8 cellular contexts compared by ENCODE assay signal in genomic region chr12:62793256-62794217, GRCh38.
DNase-seq lines count a peak whose midpoint lies in the region; ATAC-seq and TF ChIP-seq lines count a peak whose summit lies in the region.

No MANE protein-coding gene starts in this region.

- H3K79me1 ChIP-seq in mesendoderm (ENCODE audit: low read length), result peaks cover 3% of the 10 kb centered on the region

- WGBS in mesendoderm (ENCODE audit: extremely low coverage, insufficient coverage, low lambda C conversion rate), result no CpG with 5 or more reads among the region's 25 CpGs

- peak; percentile 79 for ATAC-seq in GM18517 (IDR thresholded peaks at IDR 0.05; ENCODE audit: unreplicated experiment)

- H2AK5ac ChIP-seq in mesendoderm (ENCODE audit: low read length), result no peak overlapping the region

- POLR2A ChIA-PET in A673 (lab: Charles Lee; ENCODE audit: low non-redundant PET), result no interaction called here

- peak overlapping the region; percentile 29 for H2BK15ac ChIP-seq in mesendoderm (replicated peaks; ENCODE audit: low read depth)

- no peak overlapping the region for H3K9ac ChIP-seq in endocrine pancreas (ENCODE audit: control insufficient read depth, insufficient read depth, low read length)
- H3K9ac ChIP-seq in mesendoderm (ENCODE audit: low read length), result peak overlapping the region; percentile 20

- H3K9me3 ChIP-seq in A673 (ENCODE audit: low read depth, low read length, poor library complexity, severe bottlenecking) (no peaks in the 10 kb centered on the region), endocrine pancreas (ENCODE audit: control insufficient read depth, low read length) (no peaks in the 10 kb centered on the region)

- BruUV-seq in A673 (replicated peaks; lab: Mats Ljungman, UMichigan), result no TSS peak

- peak overlapping the region; percentile 94 for H3K18ac ChIP-seq in mesendoderm (ENCODE audit: low read length)

- TF ChIP-seq CTCF in A673 (conservative IDR thresholded peaks at IDR 0.05; ENCODE audit: low read depth, low read length), result peak; percentile 92

- H3K4me1 ChIP-seq in A673 (ENCODE audit: insufficient read depth, low read length, poor library complexity, severe bottlenecking) (no peaks in the 10 kb centered on the region), endocrine pancreas (ENCODE audit: control insufficient read depth, insufficient read depth, low read length) (peaks cover 5% of the 10 kb centered on the region), mesendoderm (ENCODE audit: control insufficient read depth, low read depth, low read length) (no peaks in the 10 kb centered on the region)

- DNase-seq in A673 (ENCODE audit: low spot score) (peak; percentile 92), HPDE6-E6E7 (ENCODE audit: extremely low spot score) (peak; percentile 48), NCI-H82 treated with DMSO at 0.1 percent for 48 hours (lab: John Stamatoyannopoulos, UW; ENCODE audit: unreplicated experiment) (peak; percentile 98), mesendoderm (peak; percentile 92)
- DNase-seq in activated CD8-positive, alpha-beta memory T cell treated with anti-CD3 and anti-CD28 coated beads for 1 hour (ENCODE audit: extremely low read depth in 1 of 2, low read depth in 1 of 2), result peak; percentile 36 to 61
- peak; percentile 30 to 34 for DNase-seq in stimulated activated CD8-positive, alpha-beta memory T cell treated with anti-CD3 and anti-CD28 coated beads, Interleukin-15, amount 100 ng/mL, for 4 hours (ENCODE audit: low read depth in 2 of 2)

- H3K56ac ChIP-seq in mesendoderm (ENCODE audit: low read length), result peak overlapping the region; percentile 50

- H3K27me3 ChIP-seq in A673 (replicated peaks; ENCODE audit: insufficient read depth, low read depth, low read length, poor library complexity), result no peaks in the 10 kb centered on the region
- no peaks in the 10 kb centered on the region for H3K27me3 ChIP-seq in endocrine pancreas (ENCODE audit: control insufficient read depth, insufficient read depth, low read length)
- no peaks in the 10 kb centered on the region for H3K27me3 ChIP-seq in mesendoderm (ENCODE audit: insufficient read depth, low read length, poor library complexity)

- H2BK120ac ChIP-seq in mesendoderm (ENCODE audit: low read depth, low read length), result peak overlapping the region; percentile 94

- H2BK5ac ChIP-seq in mesendoderm (ENCODE audit: low read length), result peak overlapping the region; percentile 74

- H3K4me3 ChIP-seq in A673 (ENCODE audit: low read depth, low read length, poor library complexity, severe bottlenecking) (no peak overlapping the region), endocrine pancreas (ENCODE audit: control insufficient read depth, insufficient read depth, low read length) (peak overlapping the region; percentile 22), mesendoderm (ENCODE audit: low read length) (no peak overlapping the region)

- no peak overlapping the region for H4K5ac ChIP-seq in mesendoderm (ENCODE audit: low read length)

- H3K23ac ChIP-seq in mesendoderm (ENCODE audit: low read length), result no peak overlapping the region

- intact Hi-C loops in A673 (cut with micrococcal nuclease; ENCODE audit: unreplicated experiment), result loop anchor here (1.0 to 10.0 kb wide), 4 partner anchors 191 to 529 kb away; partner anchors contain the start of gene USP15

- no peaks in the 10 kb centered on the region for H3K79me2 ChIP-seq in mesendoderm (ENCODE audit: control insufficient read depth, insufficient read depth, low read length)

- peak overlapping the region; percentile 91 for H3K4ac ChIP-seq in mesendoderm (ENCODE audit: low read depth, low read length)

- H3K36me3 ChIP-seq in A673 (ENCODE audit: insufficient read depth, low read length, poor library complexity, severe bottlenecking) (no peaks in the 10 kb centered on the region), endocrine pancreas (ENCODE audit: control insufficient read depth, insufficient read depth, low read length) (no peaks in the 10 kb centered on the region), mesendoderm (ENCODE audit: control insufficient read depth, insufficient read depth, low read length) (no peaks in the 10 kb centered on the region)

- H3K27ac ChIP-seq in A673 (ENCODE audit: low read depth, low read length, poor library complexity, severe bottlenecking) (no peak overlapping the region), mesendoderm (ENCODE audit: low read depth, low read length) (peak overlapping the region; percentile 67)

- CTCF ChIA-PET in A673 (lab: Charles Lee), result interaction anchor here (0.6 to 2.2 kb wide), 9 partner anchors 9 to 1889 kb away, joined by 3 to 18 read pairs (median 3); no protein-coding TSS in a partner anchor

- H3K4me2 ChIP-seq in mesendoderm (ENCODE audit: low read length), result no peak overlapping the region

- H4K8ac ChIP-seq in mesendoderm (ENCODE audit: low read depth, low read length), result peak overlapping the region; percentile 1

Comparison
In these comparisons a context has a peak if more than half of its experiments do, and no peak if none do; other contexts are left out.
1. DNase-seq: peak in every context shown above with its lines; median percentile 98 in NCI-H82 treated with DMSO at 0.1 percent for 48 hours; 92 in A673; 92 in mesendoderm; 48 in activated CD8-positive, alpha-beta memory T cell treated with anti-CD3 and anti-CD28 coated beads for 1 hour; 48 in HPDE6-E6E7; 32 in stimulated activated CD8-positive, alpha-beta memory T cell treated with anti-CD3 and anti-CD28 coated beads, Interleukin-15, amount 100 ng/mL, for 4 hours.